In genomic region chr4:188826393-188826792, GRCh38 we compare ENCODE assay signal across 24 cellular contexts.
"Had no signal": no experiment of that assay in that cellular context is flagged by ENCODE, and none has a peak within 500 bp of the region (broad histone marks: within the 10 kb centered on the region; RNA-seq: fewer than 3 reads in every experiment).

No MANE protein-coding gene starts in this region.

- H3K4me3 Mint-ChIP-seq: dendritic cell treated with granulocyte-macrophage colony-stimulating factor and Interleukin-4, amounts not matched to agents 40 ng/mL and 50 ng/mL, for 4 days; effector memory CD8-positive, alpha-beta T cell; endodermal cell had no signal

- H3K27ac Mint-ChIP-seq: dendritic cell treated with granulocyte-macrophage colony-stimulating factor and Interleukin-4, amounts not matched to agents 40 ng/mL and 50 ng/mL, for 4 days; effector memory CD8-positive, alpha-beta T cell; endodermal cell had no signal

- H3K36me3 ChIP-seq: colonic mucosa, esophagus muscularis mucosa, esophagus squamous epithelium, gastrocnemius medialis, gastroesophageal sphincter, heart left ventricle, heart right ventricle had no signal

- H3K9me3 Mint-ChIP-seq: dendritic cell treated with granulocyte-macrophage colony-stimulating factor and Interleukin-4, amounts not matched to agents 40 ng/mL and 50 ng/mL, for 4 days; endodermal cell had no signal

- H3K27ac ChIP-seq: colonic mucosa, coronary artery, dorsolateral prefrontal cortex, epithelial cell of prostate, esophagus muscularis mucosa, esophagus squamous epithelium, gastrocnemius medialis, gastroesophageal sphincter, heart left ventricle, heart right ventricle had no signal

- H3K4me3 ChIP-seq: colonic mucosa, coronary artery, dorsolateral prefrontal cortex, esophagus muscularis mucosa, esophagus squamous epithelium, gastrocnemius medialis, gastroesophageal sphincter, heart left ventricle, heart right ventricle had no signal

- DNase-seq: colonic mucosa; cortex of kidney; dermis blood vessel endothelial cell; dorsolateral prefrontal cortex; effector CD4-positive, alpha-beta T cell; effector CD8-positive, alpha-beta T cell; effector memory CD4-positive, alpha-beta T cell; effector memory CD8-positive, alpha-beta T cell; endodermal cell; erythroblast; esophagus squamous epithelium; foreskin fibroblast; foreskin melanocyte; gastrocnemius medialis; glutamatergic neuron; head of caudate nucleus; heart left ventricle; heart right ventricle had no signal

- H3K27me3 Mint-ChIP-seq: dendritic cell treated with granulocyte-macrophage colony-stimulating factor and Interleukin-4, amounts not matched to agents 40 ng/mL and 50 ng/mL, for 4 days; effector memory CD8-positive, alpha-beta T cell had no signal

- H3K27me3 ChIP-seq: colonic mucosa, esophagus muscularis mucosa, esophagus squamous epithelium, gastrocnemius medialis, gastroesophageal sphincter, heart left ventricle had no signal

- ATAC-seq: effector memory CD8-positive, alpha-beta T cell; esophagus mucosa; gastrocnemius medialis; gastroesophageal sphincter; heart left ventricle; heart right ventricle had no signal

- H3K9me3 ChIP-seq: colonic mucosa, esophagus muscularis mucosa, esophagus squamous epithelium, gastrocnemius medialis, gastroesophageal sphincter, heart left ventricle, heart right ventricle had no signal

- H3K4me1 ChIP-seq: colonic mucosa, esophagus muscularis mucosa, esophagus squamous epithelium, gastrocnemius medialis, gastroesophageal sphincter, heart left ventricle, heart right ventricle had no signal
